35 cellular contexts compared by ENCODE assay signal in the genomic region with DNA sequence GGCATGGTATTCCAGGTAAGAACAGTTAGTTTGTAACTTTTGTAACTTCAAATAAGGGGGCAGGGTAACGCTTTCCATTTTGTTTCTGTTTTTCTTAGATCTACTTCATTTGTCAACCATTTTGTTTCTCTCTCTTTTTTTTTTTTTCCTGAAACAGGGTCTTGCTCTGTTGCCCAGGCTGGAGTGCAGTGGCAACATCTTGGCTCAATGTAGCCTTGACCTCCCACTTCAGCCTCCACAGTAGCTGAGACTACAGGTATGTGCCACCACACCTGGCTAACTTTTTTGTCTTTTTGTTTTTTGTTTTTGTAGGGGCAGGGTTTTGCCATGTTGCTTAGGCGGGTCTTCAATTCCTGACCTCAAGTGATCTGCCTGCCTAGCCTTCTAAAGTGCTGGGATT. TPM values are rescaled to one million over a fixed set of nuclear protein-coding genes. Genes with fewer than 3 reads are reported as not detected.
DNase-seq lines count a peak whose midpoint lies in the region; ATAC-seq, FAIRE-seq and TF ChIP-seq lines count a peak whose summit lies in the region.
"Had no signal": no experiment of that assay in that cellular context is flagged by ENCODE, and none has a peak within 500 bp of the region (broad histone marks: within the 10 kb centered on the region; RNA-seq: fewer than 3 reads in every experiment).

No MANE protein-coding gene starts in this region.

- no peak for TF ChIP-seq RAD21 in HepG2 (CRISPR knock-in tag; IDR thresholded peaks at IDR 0.05)

- TF ChIP-seq CTCF in HepG2 (CRISPR knock-in tag; IDR thresholded peaks at IDR 0.05) (no peak), right lobe of liver (IDR thresholded peaks at IDR 0.05) (no peak), HEK293 (tag by site-specific recombination; IDR thresholded peaks at IDR 0.05) (no peak), WTC11 (IDR thresholded peaks at IDR 0.05) (no peak)

- H3K36me3 Mint-ChIP-seq in WTC11, result no peaks in the 10 kb centered on the region
- H3K36me3 Mint-ChIP-seq: CD14-positive monocyte; CD4-positive, alpha-beta memory T cell; CD4-positive, CD25-positive, alpha-beta regulatory T cell; CD8-positive, alpha-beta memory T cell; CD8-positive, alpha-beta T cell had no signal

- ATAC-seq in HepG2, result no peak
- ATAC-seq in right lobe of liver, result no peak
- ATAC-seq in WTC11, result no peak
- ATAC-seq: A549; CD8-positive, alpha-beta T cell had no signal

- no TSS peak for BruUV-seq in HepG2 (replicated peaks; lab: Mats Ljungman, UMichigan)

- intact Hi-C loops in HepG2 (cut with micrococcal nuclease; ENCODE audit: unreplicated experiment), result no loop called here
- intact Hi-C loops in right lobe of liver (cut with DNase I), result no loop called here

- TF ChIP-seq POLR2A in HepG2 (IDR thresholded peaks at IDR 0.05; ENCODE audit: insufficient read depth in 1 of 2, low read depth in 2 of 2, low read length in 2 of 2), result no peak
- TF ChIP-seq POLR2A in right lobe of liver (IDR thresholded peaks at IDR 0.05), result no peak

- WGBS in HepG2 (ENCODE audit: low lambda C conversion rate), result 96% methylated on average over 2 of the region's 2 CpGs
- WGBS in right lobe of liver (ENCODE audit: insufficient coverage, low coverage, low lambda C conversion rate, missing lambda C conversion rate), result 100% methylated on average over 2 of the region's 2 CpGs

- no peak overlapping the region for H3K4me2 ChIP-seq in HepG2 (ENCODE audit: low read depth, low read length)
- H3K4me2 ChIP-seq: A549; BLaER1; BLaER1 treated with 17β-estradiol and CSF1 and Interleukin-3, amounts not matched to agents 10 nM and 100 nM had no signal

- peaks cover 64% of the 10 kb centered on the region for H3K4me1 ChIP-seq in HepG2 (ENCODE audit: insufficient read depth, low read length)
- H3K4me1 ChIP-seq in right lobe of liver, result peaks cover 0 to 2% (median 0%) of the 10 kb centered on the region in 4 donors
- peaks cover 24% of the 10 kb centered on the region for H3K4me1 ChIP-seq in HEK293 (ENCODE audit: control insufficient read depth, insufficient read depth, low read length)
- H3K4me1 ChIP-seq: A549, BE2C, BLaER1 had no signal

- H3K9ac ChIP-seq in HepG2 (ENCODE audit: insufficient read depth, low read depth, low read length), result no peak overlapping the region
- H3K9ac ChIP-seq: BLaER1; BLaER1 treated with 17β-estradiol and CSF1 and Interleukin-3, amounts not matched to agents 10 nM and 100 nM had no signal

- TF ChIP-seq EP300 in HepG2 (IDR thresholded peaks at IDR 0.05; ENCODE audit: low read depth in 2 of 2, low read length in 2 of 2), result no peak
- no peak for TF ChIP-seq EP300 in HepG2 (CRISPR knock-in tag; IDR thresholded peaks at IDR 0.05; ENCODE audit: borderline replicate concordance)

- no peak overlapping the region for H3K27ac ChIP-seq in HepG2 (ENCODE audit: extremely low read length, insufficient read depth, low read length)
- no peak overlapping the region for H3K27ac ChIP-seq in right lobe of liver
- H3K27ac ChIP-seq in HEK293 (ENCODE audit: extremely low read depth, low read depth, low read length), result no peak overlapping the region
- H3K27ac ChIP-seq: 22Rv1; A549; BLaER1; BLaER1 treated with 17β-estradiol and CSF1 and Interleukin-3, amounts not matched to agents 10 nM and 100 nM; C4-2B had no signal

- peaks cover 84% of the 10 kb centered on the region for H3K79me2 ChIP-seq in HepG2 (ENCODE audit: insufficient read depth, low read length)

- no peak for DNase-seq in HepG2 (ENCODE audit: low spot score)
- DNase-seq in right lobe of liver, result no peak
- DNase-seq in WTC11 (ENCODE audit: low spot score), result no peak
- DNase-seq in NCI-H2029 treated with DMSO at 0.1 percent for 48 hours (lab: John Stamatoyannopoulos, UW), result no peak
- no peak for DNase-seq in G401 (ENCODE audit: low spot score)
- DNase-seq: 8988T; ACHN; AML-193; BE2C; C1 segment of cervical spinal cord; Caco-2; Calu3; CD4-positive, alpha-beta memory T cell; CD4-positive, alpha-beta T cell; CD4-positive, CD25-positive, alpha-beta regulatory T cell; CD8-positive, alpha-beta memory T cell; CD8-positive, alpha-beta T cell; COR-L47; DMS 273 treated with DMSO at 0.1 percent for 48 hours; DMS153; DMS53; DMS79; DMS79 treated with DMSO at 0.1 percent for 48 hours; DND-41; EL had no signal

- H3K9me3 Mint-ChIP-seq in WTC11, result peaks cover 7% of the 10 kb centered on the region
- H3K9me3 Mint-ChIP-seq: CD4-positive, alpha-beta memory T cell; CD4-positive, alpha-beta T cell; CD8-positive, alpha-beta memory T cell; CD8-positive, alpha-beta T cell had no signal

- H3K9me3 ChIP-seq in HepG2 (ENCODE audit: low read length) (no peaks in the 10 kb centered on the region), right lobe of liver (no peaks in the 10 kb centered on the region), HEK293 (ENCODE audit: control insufficient read depth, insufficient read depth, low read depth, low read length) (no peaks in the 10 kb centered on the region)
- H3K9me3 ChIP-seq: A549; BE2C; BLaER1; BLaER1 treated with 17β-estradiol and CSF1 and Interleukin-3, amounts not matched to agents 10 nM and 100 nM; Caco-2 had no signal

- H3K27ac Mint-ChIP-seq in WTC11, result no peak overlapping the region
- H3K27ac Mint-ChIP-seq: B cell; CD14-positive monocyte; CD4-positive, alpha-beta memory T cell; CD4-positive, alpha-beta T cell; CD4-positive, CD25-positive, alpha-beta regulatory T cell; CD8-positive, alpha-beta T cell had no signal

- H3K27me3 ChIP-seq in HepG2 (ENCODE audit: control insufficient read depth in 1 of 2, insufficient read depth in 2 of 2, low read length in 2 of 2) (no peaks in the 10 kb centered on the region), right lobe of liver (no peaks in the 10 kb centered on the region)
- H3K27me3 ChIP-seq: BE2C; BLaER1; BLaER1 treated with 17β-estradiol and CSF1 and Interleukin-3, amounts not matched to agents 10 nM and 100 nM had no signal

- H3K36me3 ChIP-seq in HepG2 (replicated peaks in 1 of 2; ENCODE audit: control insufficient read depth in 1 of 2, insufficient read depth in 2 of 2, low read length in 2 of 2), result peaks cover 0 to 2% of the 10 kb centered on the region in 2 experiments; a peak in 4 of 5 replicates
- H3K36me3 ChIP-seq in right lobe of liver, result no peaks in the 10 kb centered on the region
- H3K36me3 ChIP-seq in HEK293 (ENCODE audit: control insufficient read depth in 2 of 2, insufficient read depth in 1 of 2, low read length in 2 of 2), result no peaks in the 10 kb centered on the region
- H3K36me3 ChIP-seq: BE2C had no signal

- no peaks in the 10 kb centered on the region; the same call in 1 of the 2 replicates for H4K20me1 ChIP-seq in HepG2 (ENCODE audit: insufficient read depth, low read length)
- H4K20me1 ChIP-seq: BLaER1; BLaER1 treated with 17β-estradiol and CSF1 and Interleukin-3, amounts not matched to agents 10 nM and 100 nM had no signal

- no peak for FAIRE-seq in HepG2 (lab: Jason Lieb, UNC)
- FAIRE-seq: A204.1, A549, D721Med had no signal

- no peaks in the 10 kb centered on the region for H3K27me3 Mint-ChIP-seq in WTC11 (ENCODE audit: low read depth)

- peaks cover 38% of the 10 kb centered on the region for H3K4me1 Mint-ChIP-seq in WTC11
- H3K4me1 Mint-ChIP-seq: B cell; CD4-positive, alpha-beta memory T cell; CD4-positive, CD25-positive, alpha-beta regulatory T cell; CD8-positive, alpha-beta memory T cell had no signal

- H3K4me3 ChIP-seq in HepG2 (replicated peaks in 1 of 3; ENCODE audit: insufficient read depth in 1 of 3, low read depth in 2 of 3, low read length in 3 of 3), result no peak overlapping the region
- H3K4me3 ChIP-seq in right lobe of liver, result no peak overlapping the region
- H3K4me3 ChIP-seq in HEK293 (ENCODE audit: low read depth, low read length), result no peak overlapping the region
- H3K4me3 ChIP-seq: A549; BLaER1; BLaER1 treated with 17β-estradiol and CSF1 and Interleukin-3, amounts not matched to agents 10 nM and 100 nM had no signal

- no peak overlapping the region for H2AFZ ChIP-seq in HepG2 (ENCODE audit: low read length)

- CTCF ChIA-PET in HepG2 (lab: Yijun Ruan, JAX; ENCODE audit: low intra/inter-chr PET ratio, low total read pairs), result no interaction called here
- CTCF ChIA-PET in HEK293 (lab: Yijun Ruan, JAX), result no interaction called here
- CTCF ChIA-PET in WTC11 (lab: Charles Lee), result no interaction called here

- no peak overlapping the region for H3K4me3 Mint-ChIP-seq in WTC11
- H3K4me3 Mint-ChIP-seq: B cell; CD14-positive monocyte; CD4-positive, alpha-beta memory T cell; CD4-positive, alpha-beta T cell; CD4-positive, CD25-positive, alpha-beta regulatory T cell; CD8-positive, alpha-beta memory T cell; CD8-positive, alpha-beta T cell had no signal

- POLR2A ChIA-PET in HepG2 (lab: Yijun Ruan, JAX) (no interaction called here), HEK293 (lab: Yijun Ruan, JAX) (no interaction called here), WTC11 (lab: Charles Lee) (no interaction called here)

- in situ Hi-C loops in HepG2 (cut with HindIII; ENCODE audit: extremely low pct_ligation_motif_present, low pct_unique_long_range_greater_than_20kb), result no loop called here
- in situ Hi-C loops in G401 (cut with HindIII; ENCODE audit: low sequenced_read_pairs), result no loop called here

RNA-seq across cellular contexts. Expression of a gene that starts 32.1 kb away (rescaled TPM):
- total RNA-seq in HepG2 (2016; rRNA removed; fragmentation: Illumina TruSeq; extraction: Trizol), result 53.6 and 59.5 TPM in 2 replicates
- 19.0 and 21.3 TPM in 2 replicates for total RNA-seq in HepG2 (2016; cell fraction: cytosol; rRNA removed; fragmentation: Illumina TruSeq; extraction: Trizol; ENCODE audit: low read depth)
- total RNA-seq in HepG2 (2016; cell fraction: insoluble cytoplasmic fraction; rRNA removed; fragmentation: Illumina TruSeq; extraction: Trizol), result 55.9 and 56.5 TPM in 2 replicates
- total RNA-seq in HepG2 (2016; cell fraction: membrane; rRNA removed; fragmentation: Illumina TruSeq; extraction: Trizol), result 22.2 and 23.0 TPM in 2 replicates
- total RNA-seq in HepG2 (2016; cell fraction: nucleus; rRNA removed; fragmentation: Illumina TruSeq; extraction: Trizol), result 124 and 133 TPM in 2 replicates
- polyA plus RNA-seq in HepG2 (2011; rRNA removed), result 22.6 and 24.9 TPM in 2 replicates
- 11.6 and 12.3 TPM in 2 replicates for polyA plus RNA-seq in HepG2 (2011; cell fraction: cytosol; rRNA removed)
- 42.8 and 45.1 TPM in 2 replicates for polyA plus RNA-seq in HepG2 (2011; cell fraction: nucleus; rRNA removed)
- 23.2 and 25.7 TPM in 2 replicates for polyA plus RNA-seq in HepG2 (2012)
- polyA plus RNA-seq in HepG2 (2016; cell fraction: cytosol; fragmentation: Illumina TruSeq; extraction: Trizol; ENCODE audit: low read depth), result 3.5 and 3.8 TPM in 2 replicates
- polyA plus RNA-seq in HepG2 (2016; cell fraction: insoluble cytoplasmic fraction; fragmentation: Illumina TruSeq; extraction: Trizol; ENCODE audit: low read depth), result 20.6 and 26.3 TPM in 2 replicates
- polyA plus RNA-seq in HepG2 (2016; cell fraction: membrane; fragmentation: Illumina TruSeq; extraction: Trizol; ENCODE audit: low read depth), result 6.4 and 7.5 TPM in 2 replicates
- 67.3 and 71.2 TPM in 2 replicates for polyA plus RNA-seq in HepG2 (2016; cell fraction: nucleus; fragmentation: Illumina TruSeq; extraction: Trizol; ENCODE audit: insufficient read depth, low read depth)
- polyA minus RNA-seq in HepG2 (2011; rRNA and poly(A)+ RNA removed; ENCODE audit: low replicate concordance), result 4.6 and 265 TPM in 2 replicates
- 58.2 and 64.4 TPM in 2 replicates for polyA minus RNA-seq in HepG2 (2011; cell fraction: cytosol; rRNA and poly(A)+ RNA removed)
- polyA minus RNA-seq in HepG2 (2011; cell fraction: nucleus; rRNA and poly(A)+ RNA removed), result 179 and 208 TPM in 2 replicates
- total RNA-seq in right lobe of liver, result 10 to 100 TPM; 19.8 to 54.2 (median 28.5) TPM
- total RNA-seq in WTC11 (2021), result 22.9 to 31.1 TPM (median 23.1 TPM) in 3 replicates
- 0.80 and 7.8 TPM in 2 replicates for total RNA-seq in G401 (2014; rRNA removed; shearing (Covaris generic))
- total RNA-seq: CD4-positive, CD25-positive, alpha-beta regulatory T cell; CD8-positive, alpha-beta T cell had no signal
- polyA plus RNA-seq: CD4-positive, alpha-beta memory T cell; CD8-positive, alpha-beta memory T cell had no signal
